In the genomic region with DNA sequence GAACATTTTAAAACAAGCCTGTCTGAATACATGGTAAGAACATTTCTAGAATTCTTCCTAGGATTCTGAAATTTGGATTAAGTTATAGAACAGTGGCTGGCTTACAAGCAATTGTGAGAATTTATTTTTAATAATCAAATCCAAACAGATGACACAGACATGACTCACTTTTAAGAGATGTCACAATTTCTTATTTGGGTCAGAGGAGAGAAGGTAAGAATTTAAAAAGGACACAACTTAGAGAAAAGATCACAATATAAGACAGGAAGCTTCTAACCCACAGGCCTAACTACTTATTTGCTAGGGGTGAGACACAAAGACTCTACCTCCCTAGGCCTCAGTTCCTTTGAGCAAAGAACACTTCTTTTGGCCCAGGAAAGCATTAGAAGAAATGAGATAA, we compare ENCODE assay signal across 11 cellular contexts. TPM values are rescaled to one million over a fixed set of nuclear protein-coding genes. Genes with fewer than 3 reads are reported as not detected.
DNase-seq lines count a peak whose midpoint lies in the region; ATAC-seq and TF ChIP-seq lines count a peak whose summit lies in the region.
"Had no signal": no experiment of that assay in that cellular context is flagged by ENCODE, and none has a peak within 500 bp of the region (broad histone marks: within the 10 kb centered on the region; RNA-seq: fewer than 3 reads in every experiment).

No MANE protein-coding gene starts in this region.

- no TSS peak for BruUV-seq in MCF 10A (replicated peaks; lab: Mats Ljungman, UMichigan)

- H3K4me1 ChIP-seq in breast epithelium (no peaks in the 10 kb centered on the region), esophagus squamous epithelium (peaks cover 0 to 17% (median 0%) of the 10 kb centered on the region in 3 donors), subcutaneous abdominal adipose tissue (ENCODE audit: control insufficient read depth in 5 of 5, insufficient read depth in 5 of 5, low read length in 5 of 5) (peaks cover 0 to 14% (median 10%) of the 10 kb centered on the region in 5 donors)
- H3K4me1 ChIP-seq: BLaER1 treated with 17β-estradiol and CSF1 and Interleukin-3, amounts not matched to agents 10 nM and 100 nM; suprapubic skin had no signal

- no peaks in the 10 kb centered on the region for H3K9me3 Mint-ChIP-seq in MCF 10A (ENCODE audit: unreplicated experiment)
- no peaks in the 10 kb centered on the region for H3K9me3 Mint-ChIP-seq in activated CD8-positive, alpha-beta T cell treated with anti-CD3 and anti-CD28 coated beads, Interleukin-2, amount 10 ng/mL, durations not matched to agents 7 days and 5 days (ENCODE audit: insufficient read depth)

- H3K4me3 ChIP-seq in breast epithelium (no peak overlapping the region), esophagus squamous epithelium (no peak overlapping the region), subcutaneous abdominal adipose tissue (ENCODE audit: low read depth in 1 of 5, low read length in 5 of 5) (no peak overlapping the region)
- H3K4me3 ChIP-seq: BLaER1 treated with 17β-estradiol and CSF1 and Interleukin-3, amounts not matched to agents 10 nM and 100 nM; suprapubic skin had no signal

- H3K9me3 ChIP-seq in breast epithelium (no peaks in the 10 kb centered on the region), esophagus squamous epithelium (no peaks in the 10 kb centered on the region), subcutaneous abdominal adipose tissue (ENCODE audit: control insufficient read depth in 5 of 5, low read length in 5 of 5) (no peaks in the 10 kb centered on the region)
- H3K9me3 ChIP-seq: BLaER1 treated with 17β-estradiol and CSF1 and Interleukin-3, amounts not matched to agents 10 nM and 100 nM; suprapubic skin had no signal

- no peaks in the 10 kb centered on the region for H3K27me3 ChIP-seq in breast epithelium
- no peaks in the 10 kb centered on the region for H3K27me3 ChIP-seq in esophagus squamous epithelium
- no peaks in the 10 kb centered on the region for H3K27me3 ChIP-seq in subcutaneous abdominal adipose tissue (ENCODE audit: control insufficient read depth in 5 of 5, insufficient read depth in 4 of 5, low read length in 5 of 5)
- H3K27me3 ChIP-seq: BLaER1 treated with 17β-estradiol and CSF1 and Interleukin-3, amounts not matched to agents 10 nM and 100 nM; suprapubic skin had no signal

- H3K4me3 Mint-ChIP-seq in MCF 10A (ENCODE audit: unreplicated experiment), result peak overlapping the region; percentile 4
- no peak overlapping the region for H3K4me3 Mint-ChIP-seq in activated CD8-positive, alpha-beta T cell treated with anti-CD3 and anti-CD28 coated beads, Interleukin-2, amount 10 ng/mL, durations not matched to agents 7 days and 5 days

- H3K36me3 ChIP-seq in breast epithelium (peaks cover 3% of the 10 kb centered on the region), esophagus squamous epithelium (peaks cover 6 to 99% (median 27%) of the 10 kb centered on the region in 3 donors), subcutaneous abdominal adipose tissue (ENCODE audit: control insufficient read depth in 5 of 5, insufficient read depth in 5 of 5, low read length in 5 of 5) (peaks cover 22 to 82% (median 63%) of the 10 kb centered on the region in 5 donors)

- peak overlapping the region in 2 of 5 donors; percentile 49 to 54 for H3K9ac ChIP-seq in subcutaneous abdominal adipose tissue (ENCODE audit: low read length in 5 of 5)
- H3K9ac ChIP-seq: BLaER1 treated with 17β-estradiol and CSF1 and Interleukin-3, amounts not matched to agents 10 nM and 100 nM had no signal

- CTCF ChIA-PET in MCF 10A (lab: Yijun Ruan, JAX), result no interaction called here
- CTCF ChIA-PET in activated CD8-positive, alpha-beta T cell treated with anti-CD3 and anti-CD28 coated beads, Interleukin-2, amount 10 ng/mL, durations not matched to agents 7 days and 5 days (lab: Charles Lee), result no interaction called here

- POLR2A ChIA-PET in MCF 10A (lab: Yijun Ruan, JAX), result no interaction called here
- POLR2A ChIA-PET in activated CD8-positive, alpha-beta T cell treated with anti-CD3 and anti-CD28 coated beads, Interleukin-2, amount 10 ng/mL, durations not matched to agents 7 days and 5 days (lab: Charles Lee), result no interaction called here

- peaks cover 17% of the 10 kb centered on the region for H3K4me1 Mint-ChIP-seq in MCF 10A (ENCODE audit: insufficient read depth, unreplicated experiment)
- H3K4me1 Mint-ChIP-seq in activated CD8-positive, alpha-beta T cell treated with anti-CD3 and anti-CD28 coated beads, Interleukin-2, amount 10 ng/mL, durations not matched to agents 7 days and 5 days (ENCODE audit: low read depth), result peaks cover 20% of the 10 kb centered on the region

- H3K36me3 Mint-ChIP-seq in MCF 10A (ENCODE audit: insufficient read depth, unreplicated experiment), result peaks cover 99% of the 10 kb centered on the region
- peaks cover 44% of the 10 kb centered on the region for H3K36me3 Mint-ChIP-seq in activated CD8-positive, alpha-beta T cell treated with anti-CD3 and anti-CD28 coated beads, Interleukin-2, amount 10 ng/mL, durations not matched to agents 7 days and 5 days (ENCODE audit: low read depth)

- TF ChIP-seq CTCF in MCF 10A (IDR thresholded peaks at IDR 0.05; ENCODE audit: unreplicated experiment), result no peak
- no peak for TF ChIP-seq CTCF in breast epithelium (IDR thresholded peaks at IDR 0.05)
- TF ChIP-seq CTCF in esophagus squamous epithelium (IDR thresholded peaks at IDR 0.05), result no peak

- peak overlapping the region in 1 of 2 donors; percentile 52 for H3K27ac ChIP-seq in breast epithelium
- H3K27ac ChIP-seq in esophagus squamous epithelium, result peak overlapping the region in 3 of 4 donors; percentile 16 to 81 (median 71)
- peak overlapping the region; percentile 90 for H3K27ac ChIP-seq in subcutaneous abdominal adipose tissue (ENCODE audit: low read depth, low read length)
- H3K27ac ChIP-seq: BLaER1 treated with 17β-estradiol and CSF1 and Interleukin-3, amounts not matched to agents 10 nM and 100 nM; suprapubic skin had no signal

- H3K27me3 Mint-ChIP-seq in MCF 10A (ENCODE audit: insufficient read depth, unreplicated experiment), result no peaks in the 10 kb centered on the region
- no peaks in the 10 kb centered on the region for H3K27me3 Mint-ChIP-seq in activated CD8-positive, alpha-beta T cell treated with anti-CD3 and anti-CD28 coated beads, Interleukin-2, amount 10 ng/mL, durations not matched to agents 7 days and 5 days (ENCODE audit: low read depth)

- intact Hi-C loops in MCF 10A (cut with micrococcal nuclease), result no loop called here
- intact Hi-C loops in breast epithelium (cut with DNase I; ENCODE audit: low total_unique reads), result no loop called here
- intact Hi-C loops in esophagus squamous epithelium (cut with DNase I), result no loop called here
- intact Hi-C loops in sciatic nerve (cut with DNase I), result no loop called here

- no peak for ATAC-seq in activated CD8-positive, alpha-beta T cell treated with anti-CD3 and anti-CD28 coated beads, Interleukin-2, amount 10 ng/mL, durations not matched to agents 7 days and 5 days
- ATAC-seq in sciatic nerve, result no peak

- TF ChIP-seq POLR2A in breast epithelium (IDR thresholded peaks at IDR 0.05) (no peak), esophagus squamous epithelium (IDR thresholded peaks at IDR 0.05) (no peak)

- H3K27ac Mint-ChIP-seq in MCF 10A (ENCODE audit: low read depth, unreplicated experiment), result peak overlapping the region; percentile 79
- peak overlapping the region; percentile 66 for H3K27ac Mint-ChIP-seq in activated CD8-positive, alpha-beta T cell treated with anti-CD3 and anti-CD28 coated beads, Interleukin-2, amount 10 ng/mL, durations not matched to agents 7 days and 5 days

- DNase-seq in MCF 10A (ENCODE audit: unreplicated experiment), result peak; percentile 38
- no peak for DNase-seq in breast epithelium (ENCODE audit: low spot score in 2 of 2)
- DNase-seq in activated CD8-positive, alpha-beta T cell treated with anti-CD3 and anti-CD28 coated beads, Interleukin-2, amount 10 ng/mL, durations not matched to agents 7 days and 5 days, result no peak
- no peak for DNase-seq in esophagus squamous epithelium (lab: John Stamatoyannopoulos, UW)
- no peak for DNase-seq in CD1c-positive myeloid dendritic cell (ENCODE audit: extremely low spot score)
- no peak for DNase-seq in sciatic nerve (ENCODE audit: low spot score)
- no peak for DNase-seq in NCI-H446 (lab: John Stamatoyannopoulos, UW)
- DNase-seq: stimulated activated CD4-positive, alpha-beta T cell treated with anti-CD3 and anti-CD28 coated beads, Interleukin-4, amount 100 ng/mL, for 4 hours had no signal

RNA-seq across cellular contexts. Expression of gene ZZEF1, which starts 32.7 kb away (rescaled TPM):
- 35.0 and 37.9 TPM in 2 replicates for total RNA-seq in MCF 10A (2022)
- 10 to 100 TPM; 67.2 to 70.8 (median 68.8) TPM for total RNA-seq in breast epithelium
- total RNA-seq in activated CD8-positive, alpha-beta T cell treated with anti-CD3 and anti-CD28 coated beads, Interleukin-2, amount 10 ng/mL, durations not matched to agents 7 days and 5 days, result 10 to 100 TPM; 54.1 to 55.3 TPM
- 10 to 100 TPM; 24.8 to 72.9 (median 36.4) TPM for total RNA-seq in esophagus squamous epithelium
- total RNA-seq in sciatic nerve, result 58.9 TPM

RNA-seq across cellular contexts. Expression of gene CYB5D2, which starts 32.8 kb away (rescaled TPM):
- total RNA-seq in MCF 10A (2022), result 13.8 and 17.6 TPM in 2 replicates
- total RNA-seq in breast epithelium, result 10 to 100 TPM; 28.4 to 74.1 (median 34.7) TPM
- 1 to 10 TPM; 4.6 to 5.8 TPM for total RNA-seq in activated CD8-positive, alpha-beta T cell treated with anti-CD3 and anti-CD28 coated beads, Interleukin-2, amount 10 ng/mL, durations not matched to agents 7 days and 5 days
- total RNA-seq in esophagus squamous epithelium, result 10 to 100 TPM; 15.4 to 21.0 (median 18.3) TPM
- total RNA-seq in sciatic nerve, result 16.0 TPM
